Comparison of ENCODE assay signal across 10 cellular contexts in the genomic region with DNA sequence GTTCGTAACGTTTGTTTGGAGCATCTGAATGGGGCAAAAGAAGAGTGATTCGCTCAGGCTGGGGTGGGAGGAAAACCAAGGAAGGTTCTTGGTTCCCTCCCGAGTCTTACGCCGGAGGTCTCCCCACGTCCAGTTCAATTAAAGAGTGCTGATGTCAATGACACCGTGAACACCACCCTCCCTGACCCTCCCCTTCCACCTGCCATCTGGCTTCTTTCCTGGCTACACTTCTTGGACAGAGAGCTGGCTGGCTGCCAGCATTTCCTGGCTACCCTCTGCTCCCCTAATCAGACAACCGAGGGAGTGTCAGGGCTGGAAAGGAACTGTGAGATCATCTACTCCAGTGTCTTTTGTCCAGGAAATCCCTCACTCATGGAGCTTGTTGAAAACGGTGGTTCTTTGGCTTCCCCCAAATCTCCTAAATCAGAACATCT. TPM values are rescaled to one million over a fixed set of nuclear protein-coding genes. Genes with fewer than 3 reads are reported as not detected.
DNase-seq lines count a peak whose midpoint lies in the region; ATAC-seq and TF ChIP-seq lines count a peak whose summit lies in the region.
"Had no signal": no experiment of that assay in that cellular context is flagged by ENCODE, and none has a peak within 500 bp of the region (broad histone marks: within the 10 kb centered on the region; RNA-seq: fewer than 3 reads in every experiment).

No MANE protein-coding gene starts in this region.

- no peaks in the 10 kb centered on the region for H3K27me3 ChIP-seq in esophagus muscularis mucosa
- no peaks in the 10 kb centered on the region for H3K27me3 ChIP-seq in parathyroid adenoma (ENCODE audit: control insufficient read depth, insufficient read depth, low read length)
- H3K27me3 ChIP-seq in Karpas-422 (ENCODE audit: low read length): no peaks in the 10 kb centered on the region
- H3K27me3 ChIP-seq: uterus had no signal

- no peak for TF ChIP-seq POLR2A in esophagus muscularis mucosa (IDR thresholded peaks at IDR 0.05; ENCODE audit: low read depth)

- no peak overlapping the region for H3K27ac ChIP-seq in esophagus muscularis mucosa (replicated peaks in 1 of 4)
- no peak overlapping the region for H3K27ac ChIP-seq in parathyroid adenoma
- no peak overlapping the region for H3K27ac ChIP-seq in Karpas-422 (ENCODE audit: low read length)
- H3K27ac ChIP-seq: uterus had no signal

- H4K20me1 ChIP-seq in Karpas-422 (ENCODE audit: insufficient read depth, low read depth, low read length): no peaks in the 10 kb centered on the region

- H3K9me3 ChIP-seq in esophagus muscularis mucosa (no peaks in the 10 kb centered on the region), parathyroid adenoma (ENCODE audit: control insufficient read depth, low read length) (no peaks in the 10 kb centered on the region), Karpas-422 (ENCODE audit: low read length) (no peaks in the 10 kb centered on the region)
- H3K9me3 ChIP-seq: uterus had no signal

- H3K9ac ChIP-seq in parathyroid adenoma (no peak overlapping the region), Karpas-422 (ENCODE audit: low read length) (no peak overlapping the region)

- no peak for TF ChIP-seq EP300 in esophagus muscularis mucosa (IDR thresholded peaks at IDR 0.05)

- H3K4me3 ChIP-seq in esophagus muscularis mucosa (peak overlapping the region; percentile 13 to 32 (median 30)), parathyroid adenoma (ENCODE audit: low read depth, low read length) (no peak overlapping the region), Karpas-422 (ENCODE audit: low read length) (no peak overlapping the region)
- H3K4me3 ChIP-seq: uterus had no signal

- H3K4me1 ChIP-seq in esophagus muscularis mucosa (peaks cover 3 to 13% (median 7%) of the 10 kb centered on the region in 4 donors), parathyroid adenoma (no peaks in the 10 kb centered on the region), Karpas-422 (ENCODE audit: low read length) (no peaks in the 10 kb centered on the region)
- H3K4me1 ChIP-seq: uterus had no signal

- H3K9me2 ChIP-seq in Karpas-422 (replicated peaks; ENCODE audit: insufficient read depth, low read length): no peaks in the 10 kb centered on the region

- H2AFZ ChIP-seq in parathyroid adenoma: peak overlapping the region; percentile 9
- H2AFZ ChIP-seq in Karpas-422 (ENCODE audit: low read length): no peak overlapping the region

- DNase-seq in DMS53 treated with DMSO at 0.1 percent for 48 hours (lab: John Stamatoyannopoulos, UW; ENCODE audit: unreplicated experiment): peak; percentile 64
- DNase-seq in NCI-H446 treated with DMSO at 0.1 percent for 48 hours (lab: John Stamatoyannopoulos, UW): peak; percentile 71
- DNase-seq in esophagus muscularis mucosa (ENCODE audit: extremely low spot score): no peak
- DNase-seq in mesenteric fat pad (ENCODE audit: low spot score): no peak
- DNase-seq in Karpas-422: no peak

- H3K36me3 ChIP-seq in esophagus muscularis mucosa (no peaks in the 10 kb centered on the region), parathyroid adenoma (ENCODE audit: control insufficient read depth, insufficient read depth, low read length) (no peaks in the 10 kb centered on the region), Karpas-422 (ENCODE audit: insufficient read depth, low read length) (no peaks in the 10 kb centered on the region)
- H3K36me3 ChIP-seq: uterus had no signal

- ATAC-seq in GM21423 (IDR thresholded peaks at IDR 0.05; ENCODE audit: unreplicated experiment) (no peak), HG03460 (IDR thresholded peaks at IDR 0.05; ENCODE audit: unreplicated experiment) (no peak)

- H3K79me2 ChIP-seq in parathyroid adenoma (no peaks in the 10 kb centered on the region), Karpas-422 (ENCODE audit: low read length) (no peaks in the 10 kb centered on the region)

- H3K4me2 ChIP-seq in parathyroid adenoma (ENCODE audit: low read length) (no peak overlapping the region), Karpas-422 (ENCODE audit: low read depth, low read length, poor library complexity, severe bottlenecking) (no peak overlapping the region)

- intact Hi-C loops in esophagus muscularis mucosa (cut with DNase I): loop anchor here (10.0 kb wide), 1 partner anchor 132 kb away; no protein-coding TSS in a partner anchor

- no peak for TF ChIP-seq CTCF in esophagus muscularis mucosa (IDR thresholded peaks at IDR 0.05)
- no peak for TF ChIP-seq CTCF in parathyroid adenoma (IDR thresholded peaks at IDR 0.05)

- WGBS in esophagus muscularis mucosa: 5% methylated on average over 10 of the region's 10 CpGs

RNA-seq across cellular contexts. Expression of a gene that starts 24.1 kb away (rescaled TPM):
- total RNA-seq in esophagus muscularis mucosa (under 1 TPM in 3 of 4 donors, not detected in 1; 0.34 to 0.45 (median 0.42) TPM), mesenteric fat pad (2.3 TPM)
- not detected in 2 replicates for total RNA-seq in Karpas-422 (2014; rRNA removed; shearing (Covaris generic); ENCODE audit: low replicate concordance)
- total RNA-seq: uterus had no signal

RNA-seq across cellular contexts. Expression of a gene that starts 46.0 kb away (rescaled TPM):
- under 1 TPM in 3 of 4 donors, not detected in 1; 0.19 to 0.80 (median 0.50) TPM for total RNA-seq in esophagus muscularis mucosa
- 0.16 TPM for total RNA-seq in mesenteric fat pad
- total RNA-seq in Karpas-422 (2014; rRNA removed; shearing (Covaris generic); ENCODE audit: low replicate concordance): 14.6 and 16.5 TPM in 2 replicates

RNA-seq across cellular contexts. Expression of a gene that starts 58.7 kb away (rescaled TPM):
- total RNA-seq in esophagus muscularis mucosa (1 to 10 TPM in 1 of 4 donors, under 1 TPM in 2, not detected in 1; 0.83 to 2.0 (median 0.99) TPM), mesenteric fat pad (977 TPM)
- total RNA-seq in Karpas-422 (2014; rRNA removed; shearing (Covaris generic); ENCODE audit: low replicate concordance): not detected in 2 replicates
- total RNA-seq: mononuclear cell had no signal

Comparison
In these comparisons a context has a peak if more than half of its experiments do, and no peak if none do; other contexts are left out.
1. DNase-seq: peak in DMS53 treated with DMSO at 0.1 percent for 48 hours (single experiment) and NCI-H446 treated with DMSO at 0.1 percent for 48 hours (single experiment); none in esophagus muscularis mucosa (single experiment), mesenteric fat pad (single experiment) and Karpas-422 (single experiment).
2. H3K4me3 ChIP-seq: peak in esophagus muscularis mucosa (4 of 4); none in parathyroid adenoma (single experiment) and Karpas-422 (single experiment).
3. RNA of a gene that starts 58.7 kb away (total RNA-seq): 977 TPM in mesenteric fat pad (single experiment); 0.83 to 2.0 TPM in esophagus muscularis mucosa and not detected in Karpas-422; every median in the first group is over 100 times any median in the second.